30 cellular contexts compared by ENCODE assay signal in the genomic region with DNA sequence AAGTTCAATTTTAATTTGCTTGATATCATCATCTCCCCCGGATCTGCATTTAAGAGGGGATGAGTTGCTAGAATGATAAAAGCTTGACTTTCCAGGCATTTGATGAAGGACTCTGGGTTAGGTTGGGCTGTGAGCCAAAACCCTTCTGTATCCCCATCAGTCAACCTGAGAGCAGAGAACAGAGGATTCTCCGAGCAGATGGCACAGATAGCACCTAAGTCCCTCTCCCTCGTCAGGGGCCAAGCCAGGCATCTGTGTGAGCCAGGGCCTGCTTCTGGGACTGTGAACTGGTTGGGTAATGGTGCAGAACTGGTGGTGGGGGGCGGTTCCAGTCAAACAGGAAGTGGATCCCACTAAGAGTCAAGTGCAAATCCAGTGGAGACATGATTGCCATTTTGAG.
"Had no signal": no experiment of that assay in that cellular context is flagged by ENCODE, and none has a peak within 500 bp of the region (broad histone marks: within the 10 kb centered on the region; RNA-seq: fewer than 3 reads in every experiment).

No MANE protein-coding gene starts in this region.

- H3K4me1 Mint-ChIP-seq: activated CD4-positive, alpha-beta T cell treated with anti-CD3 and anti-CD28 coated beads for 36 hours; activated CD8-positive, alpha-beta memory T cell treated with anti-CD3 and anti-CD28 coated beads, Interleukin-2, amount 10 ng/mL, durations not matched to agents 7 days and 5 days; activated naive CD4-positive, alpha-beta T cell treated with anti-CD3 and anti-CD28 coated beads, Interleukin-2, amount 50 U/mL, for 24 hours; activated naive CD8-positive, alpha-beta T cell treated with anti-CD3 and anti-CD28 coated beads, Interleukin-2, amount 50 U/mL, for 24 hours; endodermal cell; mesothelial cell of epicardium had no signal

- H3K4me1 ChIP-seq: esophagus muscularis mucosa, foreskin keratinocyte, heart left ventricle, testis, transverse colon had no signal

- H3K27me3 ChIP-seq: esophagus muscularis mucosa, foreskin keratinocyte, heart left ventricle, ovary, right lobe of liver, testis, transverse colon had no signal

- H3K27ac ChIP-seq: esophagus muscularis mucosa, foreskin keratinocyte, heart left ventricle, ovary, right lobe of liver, testis, transverse colon had no signal

- H3K4me3 Mint-ChIP-seq: activated B cell treated with CpG ODN at 0.5 μM for 24 hours; activated CD4-positive, alpha-beta T cell treated with anti-CD3 and anti-CD28 coated beads for 36 hours; activated CD8-positive, alpha-beta memory T cell treated with anti-CD3 and anti-CD28 coated beads, Interleukin-2, amount 10 ng/mL, durations not matched to agents 7 days and 5 days; activated CD8-positive, alpha-beta T cell treated with anti-CD3 and anti-CD28 coated beads, Interleukin-2, amount 10 ng/mL, durations not matched to agents 7 days and 5 days; activated naive CD4-positive, alpha-beta T cell treated with anti-CD3 and anti-CD28 coated beads, Interleukin-2, amount 50 U/mL, for 24 hours; activated naive CD8-positive, alpha-beta T cell treated with anti-CD3 and anti-CD28 coated beads, Interleukin-2, amount 50 U/mL, for 24 hours; dendritic cell treated with granulocyte-macrophage colony-stimulating factor and Interleukin-4, amounts not matched to agents 40 ng/mL and 50 ng/mL, for 4 days; endodermal cell; immature natural killer cell; mesothelial cell of epicardium; naive B cell; nephron progenitor cell had no signal

- H3K36me3 Mint-ChIP-seq: activated CD8-positive, alpha-beta memory T cell treated with anti-CD3 and anti-CD28 coated beads, Interleukin-2, amount 10 ng/mL, durations not matched to agents 7 days and 5 days; activated naive CD4-positive, alpha-beta T cell treated with anti-CD3 and anti-CD28 coated beads, Interleukin-2, amount 50 U/mL, for 24 hours; mesothelial cell of epicardium; naive B cell had no signal

- H3K27ac Mint-ChIP-seq: activated B cell treated with CpG ODN at 0.5 μM for 24 hours; activated CD4-positive, alpha-beta T cell treated with anti-CD3 and anti-CD28 coated beads for 36 hours; activated CD8-positive, alpha-beta memory T cell treated with anti-CD3 and anti-CD28 coated beads, Interleukin-2, amount 10 ng/mL, durations not matched to agents 7 days and 5 days; activated CD8-positive, alpha-beta T cell treated with anti-CD3 and anti-CD28 coated beads, Interleukin-2, amount 10 ng/mL, durations not matched to agents 7 days and 5 days; activated naive CD4-positive, alpha-beta T cell treated with anti-CD3 and anti-CD28 coated beads, Interleukin-2, amount 50 U/mL, for 24 hours; activated naive CD8-positive, alpha-beta T cell treated with anti-CD3 and anti-CD28 coated beads, Interleukin-2, amount 50 U/mL, for 24 hours; activated T-helper 2 cell treated with anti-CD3 and anti-CD28 coated beads, Interferon-gamma antibody, Interleukin-2, Interleukin-4, amounts not matched to agents 10 μg/mL and 5 μg/mL and 100 μg/mL, durations not matched to agents 14 hours and 24 hours and 36 hours; dendritic cell treated with granulocyte-macrophage colony-stimulating factor and Interleukin-4, amounts not matched to agents 40 ng/mL and 50 ng/mL, for 4 days; endodermal cell; mesothelial cell of epicardium; naive B cell; nephron progenitor cell; progenitor cell of endocrine pancreas had no signal

- H3K9me3 Mint-ChIP-seq: activated B cell treated with CpG ODN at 0.5 μM for 24 hours; activated naive CD4-positive, alpha-beta T cell treated with anti-CD3 and anti-CD28 coated beads, Interleukin-2, amount 50 U/mL, for 24 hours; activated naive CD8-positive, alpha-beta T cell treated with anti-CD3 and anti-CD28 coated beads, Interleukin-2, amount 50 U/mL, for 24 hours; activated T-helper 2 cell treated with anti-CD3 and anti-CD28 coated beads, Interferon-gamma antibody, Interleukin-2, Interleukin-4, amounts not matched to agents 10 μg/mL and 5 μg/mL and 100 μg/mL, durations not matched to agents 14 hours and 24 hours and 36 hours; dendritic cell treated with granulocyte-macrophage colony-stimulating factor and Interleukin-4, amounts not matched to agents 40 ng/mL and 50 ng/mL, for 4 days; endodermal cell; mesothelial cell of epicardium; naive B cell; nephron progenitor cell had no signal

- DNase-seq: activated B cell treated with CpG ODN at 0.5 μM for 24 hours; activated CD4-positive, alpha-beta T cell treated with anti-CD3 and anti-CD28 coated beads for 36 hours; activated CD8-positive, alpha-beta memory T cell treated with anti-CD3 and anti-CD28 coated beads, Interleukin-2, amount 10 ng/mL, durations not matched to agents 7 days and 5 days; activated CD8-positive, alpha-beta T cell treated with anti-CD3 and anti-CD28 coated beads, Interleukin-2, amount 10 ng/mL, durations not matched to agents 7 days and 5 days; activated naive CD8-positive, alpha-beta T cell treated with anti-CD3 and anti-CD28 coated beads, Interleukin-2, amount 50 U/mL, for 24 hours; activated T-cell treated with anti-CD3 and anti-CD28 coated beads, Interleukin-2, amount 50 U/mL, for 48 hours; amygdala; caudate nucleus; endodermal cell; foreskin keratinocyte; heart left ventricle; hypothalamus; immature natural killer cell; kidney; left colon; mammary epithelial cell; naive B cell; nephron progenitor cell; ovary; right lobe of liver; stimulated activated CD4-positive, alpha-beta T cell treated with anti-CD3 and anti-CD28 coated beads, Interleukin-2, amount 100 ng/mL, for 48 hours; stimulated activated naive CD8-positive, alpha-beta T cell treated with anti-CD3 and anti-CD28 coated beads, Interleukin-15, Interleukin-2, amounts not matched to agents 100 U/mL and 50 U/mL, for 24 hours; testis; transverse colon had no signal

- H3K36me3 ChIP-seq: esophagus muscularis mucosa, heart left ventricle, ovary, right lobe of liver, transverse colon had no signal

- H3K4me3 ChIP-seq: esophagus muscularis mucosa, heart left ventricle, ovary, right lobe of liver, testis, transverse colon had no signal

- H3K9me3 ChIP-seq: esophagus muscularis mucosa, heart left ventricle, ovary, right lobe of liver, testis, transverse colon had no signal

- H3K27me3 Mint-ChIP-seq: dendritic cell treated with granulocyte-macrophage colony-stimulating factor and Interleukin-4, amounts not matched to agents 40 ng/mL and 50 ng/mL, for 4 days had no signal
